Comparison of ENCODE assay signal across 11 cellular contexts in the genomic region with DNA sequence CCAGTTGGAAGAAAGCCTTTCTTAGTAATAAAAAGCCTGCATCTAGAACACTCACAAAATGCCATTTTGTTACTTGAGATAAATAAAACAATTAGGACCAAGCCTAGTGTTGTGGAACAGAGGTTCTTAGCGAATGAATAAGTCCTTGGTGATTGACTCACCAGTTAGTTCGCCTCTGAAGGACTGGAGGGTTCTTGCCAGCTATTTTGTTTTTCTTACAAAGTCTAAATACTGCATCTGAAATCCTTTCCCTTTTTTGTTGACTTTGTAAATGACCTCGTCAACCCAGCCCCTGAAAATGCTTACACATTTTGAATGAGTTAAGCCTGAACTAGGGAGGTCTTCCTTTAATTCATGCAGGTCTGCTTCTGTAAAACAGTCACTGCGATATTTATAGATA. TPM values are rescaled to one million over a fixed set of nuclear protein-coding genes. Genes with fewer than 3 reads are reported as not detected.
DNase-seq lines count a peak whose midpoint lies in the region; ATAC-seq and TF ChIP-seq lines count a peak whose summit lies in the region.
"Had no signal": no experiment of that assay in that cellular context is flagged by ENCODE, and none has a peak within 500 bp of the region (broad histone marks: within the 10 kb centered on the region; RNA-seq: fewer than 3 reads in every experiment).

No MANE protein-coding gene starts in this region.

- H2BK5ac ChIP-seq in mesenchymal stem cell (ENCODE audit: low read depth, low read length, poor library complexity, severe bottlenecking), result peak overlapping the region; percentile 22

- no peak overlapping the region for H4K8ac ChIP-seq in mesenchymal stem cell (ENCODE audit: low read length)

- peaks cover 4% of the 10 kb centered on the region for H3K36me3 Mint-ChIP-seq in effector memory CD8-positive, alpha-beta T cell (ENCODE audit: insufficient read depth)

- H3K9ac ChIP-seq in colonic mucosa (ENCODE audit: low read depth in 2 of 2, low read length in 2 of 2) (no peak overlapping the region), mesenchymal stem cell (ENCODE audit: low read length) (peak overlapping the region; percentile 63)

- DNase-seq in AG04450 (ENCODE audit: low read depth, low spot score) (peak; percentile 52), LHCN-M2 (ENCODE audit: low read depth) (peak; percentile 84), colonic mucosa (no peak), mesenchymal stem cell (peak; percentile 84), NCI-H510A treated with DMSO at 0.1 percent for 48 hours (lab: John Stamatoyannopoulos, UW) (no peak)
- no peak for DNase-seq in effector memory CD8-positive, alpha-beta T cell
- DNase-seq in activated T-cell treated with anti-CD3 and anti-CD28 coated beads, Interleukin-2, amount 50 U/mL, for 48 hours, result no peak
- DNase-seq: activated CD4-positive, CD25-positive, alpha-beta regulatory T cell; activated naive CD8-positive, alpha-beta T cell treated with anti-CD3 and anti-CD28 coated beads for 36 hours had no signal

- H2BK120ac ChIP-seq in mesenchymal stem cell (ENCODE audit: low read depth, low read length), result no peak overlapping the region

- H3K27ac Mint-ChIP-seq in effector memory CD8-positive, alpha-beta T cell, result no peak overlapping the region
- H3K27ac Mint-ChIP-seq: activated naive CD8-positive, alpha-beta T cell treated with anti-CD3 and anti-CD28 coated beads for 36 hours had no signal

- H3K9me3 Mint-ChIP-seq in effector memory CD8-positive, alpha-beta T cell, result no peaks in the 10 kb centered on the region

- H2AK5ac ChIP-seq in mesenchymal stem cell (ENCODE audit: low read length, severe bottlenecking), result no peak overlapping the region

- H3K9me3 ChIP-seq in AG04450 (ENCODE audit: control insufficient read depth, insufficient read depth, low read length), result no peaks in the 10 kb centered on the region
- no peaks in the 10 kb centered on the region for H3K9me3 ChIP-seq in colonic mucosa
- no peaks in the 10 kb centered on the region for H3K9me3 ChIP-seq in mesenchymal stem cell (ENCODE audit: control insufficient read depth, low read length)

- H3K18ac ChIP-seq in mesenchymal stem cell (ENCODE audit: low read depth in 1 of 2, low read length in 2 of 2), result peak overlapping the region in 1 of 2 experiments; percentile 86

- H3K27me3 ChIP-seq in AG04450 (ENCODE audit: control insufficient read depth, insufficient read depth, low read length) (no peaks in the 10 kb centered on the region), colonic mucosa (no peaks in the 10 kb centered on the region), mesenchymal stem cell (ENCODE audit: control insufficient read depth in 1 of 2, insufficient read depth in 1 of 2, low read length in 2 of 2) (no peaks in the 10 kb centered on the region)

- intact Hi-C loops in colonic mucosa (cut with DNase I), result no loop called here

- H3K4me3 ChIP-seq in AG04450 (ENCODE audit: low read depth, low read length) (no peak overlapping the region), colonic mucosa (no peak overlapping the region), mesenchymal stem cell (ENCODE audit: insufficient read depth in 1 of 2, low read depth in 1 of 2, low read length in 2 of 2) (no peak overlapping the region)

- no peak overlapping the region for H2BK12ac ChIP-seq in mesenchymal stem cell (ENCODE audit: low read length in 2 of 2)

- H3K14ac ChIP-seq in mesenchymal stem cell (ENCODE audit: low read length in 2 of 2), result no peak overlapping the region

- WGBS in mesenchymal stem cell, result 21% methylated on average over 3 of the region's 4 CpGs

- peaks cover 15% of the 10 kb centered on the region for H3K79me1 ChIP-seq in mesenchymal stem cell (replicated peaks; ENCODE audit: low read length, poor library complexity, severe bottlenecking)

- no peak overlapping the region for H3K4me2 ChIP-seq in mesenchymal stem cell (ENCODE audit: low read length, poor library complexity, severe bottlenecking)

- H3K27ac ChIP-seq in AG04450 (ENCODE audit: low read depth, low read length) (peak overlapping the region; percentile 98), colonic mucosa (peak overlapping the region; percentile 27), mesenchymal stem cell (ENCODE audit: low read length, poor library complexity, severe bottlenecking) (peak overlapping the region; percentile 96)
- H3K27ac ChIP-seq: C4-2B had no signal

- POLR2A ChIA-PET in AG04450 (lab: Yijun Ruan, JAX), result interaction anchor here (1.8 to 2.9 kb wide), 2 partner anchors 9 to 16 kb away, joined by 19 to 23 read pairs; no protein-coding TSS in a partner anchor

- no peak overlapping the region for H3K4me3 Mint-ChIP-seq in effector memory CD8-positive, alpha-beta T cell
- H3K4me3 Mint-ChIP-seq: activated naive CD8-positive, alpha-beta T cell treated with anti-CD3 and anti-CD28 coated beads for 36 hours had no signal

- no peak for ATAC-seq in effector memory CD8-positive, alpha-beta T cell (replicated peaks)
- ATAC-seq in HG03175 (IDR thresholded peaks at IDR 0.05; ENCODE audit: unreplicated experiment), result no peak

- CTCF ChIA-PET in AG04450 (lab: Charles Lee), result interaction anchor here (3.2 to 4.6 kb wide), 2 partner anchors 13 to 16 kb away, joined by 24 to 38 read pairs; no protein-coding TSS in a partner anchor

- H3K4me1 ChIP-seq in colonic mucosa (peaks cover 6% of the 10 kb centered on the region), mesenchymal stem cell (ENCODE audit: control insufficient read depth, insufficient read depth, low read depth, low read length) (peaks cover 35% of the 10 kb centered on the region)

- peaks cover 2 to 21% of the 10 kb centered on the region in 2 donors for H3K4me1 Mint-ChIP-seq in effector memory CD8-positive, alpha-beta T cell (ENCODE audit: low read depth in 2 of 2)

- H3K4ac ChIP-seq in mesenchymal stem cell (ENCODE audit: low read depth in 1 of 2, low read length in 2 of 2), result no peak overlapping the region

- H2BK15ac ChIP-seq in mesenchymal stem cell (ENCODE audit: low read depth, poor library complexity, severe bottlenecking), result no peak overlapping the region

- H3K36me3 ChIP-seq in colonic mucosa (no peaks in the 10 kb centered on the region), mesenchymal stem cell (ENCODE audit: control insufficient read depth in 1 of 2, insufficient read depth in 2 of 2, low read depth in 1 of 2, low read length in 2 of 2) (peaks cover 3 to 9% of the 10 kb centered on the region in 2 experiments)

- no peak overlapping the region for H2AFZ ChIP-seq in mesenchymal stem cell (ENCODE audit: low read depth, low read length)

- no peak overlapping the region for H4K91ac ChIP-seq in mesenchymal stem cell (ENCODE audit: low read length)

- no peak overlapping the region for H3K23ac ChIP-seq in mesenchymal stem cell (ENCODE audit: low read length in 2 of 2)

- no peak for TF ChIP-seq CTCF in AG04450 (IDR thresholded peaks at IDR 0.05; ENCODE audit: low read depth, low read length)
- no peak for TF ChIP-seq CTCF in colonic mucosa (IDR thresholded peaks at IDR 0.05)

- H3K27me3 Mint-ChIP-seq in effector memory CD8-positive, alpha-beta T cell, result no peaks in the 10 kb centered on the region
- H3K27me3 Mint-ChIP-seq: activated naive CD8-positive, alpha-beta T cell treated with anti-CD3 and anti-CD28 coated beads for 36 hours had no signal

RNA-seq across cellular contexts. Expression of a gene that starts 45.1 kb away (rescaled TPM):
- polyA plus RNA-seq in AG04450 (2011; rRNA removed), result 26.4 and 35.5 TPM in 2 replicates
- 33.8 and 48.1 TPM in 2 replicates for polyA minus RNA-seq in AG04450 (2011; rRNA and poly(A)+ RNA removed)
- total RNA-seq in LHCN-M2 (2014; rRNA removed) (64.5 and 71.3 TPM in 2 replicates), colonic mucosa (10 to 100 TPM; 47.2 TPM)
- polyA plus RNA-seq in LHCN-M2 (2012), result 17.1 TPM
- polyA plus RNA-seq in mesenchymal stem cell (2013, experiment 1 of 2), result 20.4 TPM
- polyA plus RNA-seq in mesenchymal stem cell (2013, experiment 2 of 2), result 22.4 TPM

RNA-seq across cellular contexts. Expression of a gene that starts 49.5 kb away (rescaled TPM):
- polyA plus RNA-seq in AG04450 (2011; rRNA removed), result 20.7 and 24.3 TPM in 2 replicates
- 62.8 and 81.7 TPM in 2 replicates for polyA minus RNA-seq in AG04450 (2011; rRNA and poly(A)+ RNA removed)
- total RNA-seq in LHCN-M2 (2014; rRNA removed), result 29.2 and 31.5 TPM in 2 replicates
- polyA plus RNA-seq in LHCN-M2 (2012), result 12.1 TPM
- total RNA-seq in colonic mucosa, result 10 to 100 TPM; 38.4 to 51.0 TPM
- 9.4 TPM for polyA plus RNA-seq in mesenchymal stem cell (2013, experiment 1 of 2)
- polyA plus RNA-seq in mesenchymal stem cell (2013, experiment 2 of 2), result 8.4 TPM

Comparison
In these comparisons a context has a peak if more than half of its experiments do, and no peak if none do; other contexts are left out.
1. DNase-seq: peak in AG04450 (single experiment), LHCN-M2 (single experiment) and mesenchymal stem cell (single experiment); none in colonic mucosa (single experiment), effector memory CD8-positive, alpha-beta T cell (0 of 3), NCI-H510A treated with DMSO at 0.1 percent for 48 hours (single experiment) and activated T-cell treated with anti-CD3 and anti-CD28 coated beads, Interleukin-2, amount 50 U/mL, for 48 hours (0 of 2).
2. H3K27ac ChIP-seq: peak in every context shown above with its lines; median percentile 98 in AG04450; 96 in mesenchymal stem cell; 27 in colonic mucosa.